Comparison of ENCODE assay signal across 9 cellular contexts in the genomic region with DNA sequence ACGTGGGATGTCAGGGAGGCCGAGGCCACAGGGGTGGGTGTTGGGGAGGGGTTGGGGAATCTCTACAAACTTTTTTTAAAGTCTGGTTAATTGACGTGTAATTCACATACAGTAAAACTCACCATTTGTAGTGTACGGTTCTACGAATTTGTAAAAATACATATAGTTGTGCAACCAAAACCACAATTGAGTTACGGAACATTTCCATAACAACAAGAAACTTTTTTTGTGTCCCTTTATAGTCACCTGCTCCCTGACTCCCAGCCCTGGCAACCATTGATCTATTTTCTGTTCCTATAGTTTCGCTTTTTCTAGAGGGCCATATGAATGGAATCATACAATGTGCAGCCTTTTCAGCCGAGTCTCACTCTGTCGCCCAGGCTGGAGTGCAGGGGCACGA. TPM values are rescaled to one million over a fixed set of nuclear protein-coding genes. Genes with fewer than 3 reads are reported as not detected.
A peak's percentile ranks its signal among the peaks of the same experiment; 100 is the strongest.
DNase-seq lines count a peak whose midpoint lies in the region; ATAC-seq and TF ChIP-seq lines count a peak whose summit lies in the region.
"Not testable (repeated sequence)": the region's sequence is repeated elsewhere in the genome, so short reads cannot be mapped to it uniquely, and the experiment has no call there.
"Had no signal": no experiment of that assay in that cellular context is flagged by ENCODE, and none has a peak within 500 bp of the region (broad histone marks: within the 10 kb centered on the region; RNA-seq: fewer than 3 reads in every experiment).

No MANE protein-coding gene starts in this region.

- peaks cover 0 to 11% (median 0%) of the 10 kb centered on the region in 3 experiments; a peak in 3 of 7 replicates for H3K36me3 Mint-ChIP-seq in H9 (ENCODE audit: insufficient read depth in 1 of 3, low read depth in 3 of 3)
- not testable (repeated sequence) for H3K36me3 Mint-ChIP-seq in WTC11; activated T-helper 1 cell treated with anti-CD3 and anti-CD28 coated beads, Interleukin-12 subunit alpha, Interleukin-12 subunit beta, Interleukin-2, Interleukin-4 antibody, amounts not matched to agents 30 ng/mL and 10 ng/mL and 1 ng/mL, durations not matched to agents 14 hours and 24 hours and 36 hours (ENCODE audit: low read depth); central memory CD8-positive, alpha-beta T cell (ENCODE audit: insufficient read depth); naive B cell; stimulated activated naive CD8-positive, alpha-beta T cell treated with anti-CD3 and anti-CD28 coated beads, Interleukin-15, Interleukin-2, amounts not matched to agents 100 ng/mL and 50 ng/mL, for 24 hours (ENCODE audit: low read depth)

- CTCF ChIA-PET in WTC11 (lab: Charles Lee), result not testable (repeated sequence)

- H3K56ac ChIP-seq in H9 (ENCODE audit: insufficient read length, low read depth, low read length), result not testable (repeated sequence)

- TF ChIP-seq CTCF in H9 (conservative IDR thresholded peaks at IDR 0.05); WTC11 (IDR thresholded peaks at IDR 0.05): not testable (repeated sequence)

- H4K20me1 ChIP-seq in H9 (ENCODE audit: control insufficient read depth, insufficient read depth, insufficient read length), result not testable (repeated sequence)

- not testable (repeated sequence) for H3K4me1 ChIP-seq in H9 (ENCODE audit: insufficient read depth, low read length)

- not testable (repeated sequence) for H2AFZ ChIP-seq in H9 (ENCODE audit: low read length)

- not testable (repeated sequence) for H3K9ac ChIP-seq in H9 (ENCODE audit: extremely low read depth, insufficient read length, low read length)

- H4K5ac ChIP-seq in H9 (ENCODE audit: insufficient read length, low read depth, low read length), result not testable (repeated sequence)

- peaks cover 14% of the 10 kb centered on the region for H3K23me2 ChIP-seq in H9 (ENCODE audit: insufficient read length, low read depth, low read length, poor library complexity, severe bottlenecking)

- not testable (repeated sequence) for H3K79me2 ChIP-seq in H9 (ENCODE audit: insufficient read depth, low read length)

- H3K4ac ChIP-seq in H9 (ENCODE audit: low read depth, low read length), result not testable (repeated sequence)

- POLR2A ChIA-PET in WTC11 (lab: Charles Lee), result not testable (repeated sequence)

- not testable (repeated sequence) for H4K91ac ChIP-seq in H9 (ENCODE audit: insufficient read length, low read depth, low read length)

- not testable (repeated sequence) for H3K14ac ChIP-seq in H9 (ENCODE audit: insufficient read depth, low read length)

- peaks cover 19 to 28% of the 10 kb centered on the region in 2 experiments for H3K4me1 Mint-ChIP-seq in H9
- peaks cover 40% of the 10 kb centered on the region for H3K4me1 Mint-ChIP-seq in WTC11
- not testable (repeated sequence) for H3K4me1 Mint-ChIP-seq in activated T-helper 1 cell treated with anti-CD3 and anti-CD28 coated beads, Interleukin-12 subunit alpha, Interleukin-12 subunit beta, Interleukin-2, Interleukin-4 antibody, amounts not matched to agents 30 ng/mL and 10 ng/mL and 1 ng/mL, durations not matched to agents 14 hours and 24 hours and 36 hours (ENCODE audit: low read depth); central memory CD8-positive, alpha-beta T cell; stimulated activated naive CD8-positive, alpha-beta T cell treated with anti-CD3 and anti-CD28 coated beads, Interleukin-15, Interleukin-2, amounts not matched to agents 100 ng/mL and 50 ng/mL, for 24 hours (ENCODE audit: low read depth)
- H3K4me1 Mint-ChIP-seq in naive B cell, result peaks cover 15 to 35% (median 20%) of the 10 kb centered on the region in 3 donors

- not testable (repeated sequence) for H3K27ac ChIP-seq in H9 (ENCODE audit: insufficient read length, low read depth, low read length)

- H2BK5ac ChIP-seq in H9 (ENCODE audit: insufficient read length, low read length), result not testable (repeated sequence)

- not testable (repeated sequence) for H2AK5ac ChIP-seq in H9 (ENCODE audit: insufficient read length, low read length)

- H3K4me2 ChIP-seq in H9 (ENCODE audit: insufficient read depth, insufficient read length, low read length), result not testable (repeated sequence)

- not testable (repeated sequence) for H2BK20ac ChIP-seq in H9 (ENCODE audit: low read depth, low read length, poor library complexity, severe bottlenecking)

- H2BK12ac ChIP-seq in H9 (ENCODE audit: insufficient read length, low read depth, low read length), result not testable (repeated sequence)

- H3K27me3 ChIP-seq in H9 (ENCODE audit: insufficient read depth, low read length), result peaks cover 14% of the 10 kb centered on the region; the same call in 1 of the 2 replicates

- not testable (repeated sequence) for H3K9me3 Mint-ChIP-seq in H9; WTC11; activated T-helper 1 cell treated with anti-CD3 and anti-CD28 coated beads, Interleukin-12 subunit alpha, Interleukin-12 subunit beta, Interleukin-2, Interleukin-4 antibody, amounts not matched to agents 30 ng/mL and 10 ng/mL and 1 ng/mL, durations not matched to agents 14 hours and 24 hours and 36 hours; central memory CD8-positive, alpha-beta T cell; naive B cell; stimulated activated naive CD8-positive, alpha-beta T cell treated with anti-CD3 and anti-CD28 coated beads, Interleukin-15, Interleukin-2, amounts not matched to agents 100 ng/mL and 50 ng/mL, for 24 hours

- ATAC-seq in WTC11; central memory CD8-positive, alpha-beta T cell (replicated peaks; ENCODE audit: extremely low read depth, poor library complexity, severe bottlenecking); naive B cell (ENCODE audit: low read depth in 2 of 2): not testable (repeated sequence)

- H3K23ac ChIP-seq in H9 (ENCODE audit: insufficient read length, low read depth, low read length), result not testable (repeated sequence)

- DNase-seq in CD1c-positive myeloid dendritic cell (ENCODE audit: extremely low spot score), result peak; percentile 59
- DNase-seq in H9; WTC11 (ENCODE audit: low spot score); activated T-helper 1 cell treated with anti-CD3 and anti-CD28 coated beads, Interleukin-12 subunit alpha, Interleukin-12 subunit beta, Interleukin-2, Interleukin-4 antibody, amounts not matched to agents 30 ng/mL and 10 ng/mL and 1 ng/mL, durations not matched to agents 14 hours and 24 hours and 36 hours (ENCODE audit: low spot score); central memory CD8-positive, alpha-beta T cell (ENCODE audit: low spot score in 2 of 2); naive B cell: not testable (repeated sequence)
- DNase-seq in NOMO-1 treated with DMSO at 0.1 percent for 48 hours (lab: John Stamatoyannopoulos, UW; ENCODE audit: unreplicated experiment), result peak; percentile 47

- not testable (repeated sequence) for H3K9me3 ChIP-seq in H9 (ENCODE audit: control insufficient read depth, low read depth, low read length)

- H2BK120ac ChIP-seq in H9 (ENCODE audit: low read depth, low read length, poor library complexity, severe bottlenecking), result not testable (repeated sequence)

- H3K79me1 ChIP-seq in H9 (ENCODE audit: insufficient read depth, low read depth, low read length, poor library complexity, severe bottlenecking), result not testable (repeated sequence)

- not testable (repeated sequence) for H4K8ac ChIP-seq in H9 (replicated peaks; ENCODE audit: insufficient read length, low read depth, low read length)

- intact Hi-C loops in activated T-helper 1 cell treated with anti-CD3 and anti-CD28 coated beads, Interleukin-12 subunit alpha, Interleukin-12 subunit beta, Interleukin-2, Interleukin-4 antibody, amounts not matched to agents 30 ng/mL and 10 ng/mL and 1 ng/mL, durations not matched to agents 14 hours and 24 hours and 36 hours (cut with micrococcal nuclease), result not testable (repeated sequence)

- not testable (repeated sequence) for H3K18ac ChIP-seq in H9 (ENCODE audit: insufficient read length, low read depth, low read length)

- not testable (repeated sequence) for H3K27ac Mint-ChIP-seq in H9; WTC11; activated T-helper 1 cell treated with anti-CD3 and anti-CD28 coated beads, Interleukin-12 subunit alpha, Interleukin-12 subunit beta, Interleukin-2, Interleukin-4 antibody, amounts not matched to agents 30 ng/mL and 10 ng/mL and 1 ng/mL, durations not matched to agents 14 hours and 24 hours and 36 hours; central memory CD8-positive, alpha-beta T cell (ENCODE audit: low read depth); stimulated activated naive CD8-positive, alpha-beta T cell treated with anti-CD3 and anti-CD28 coated beads, Interleukin-15, Interleukin-2, amounts not matched to agents 100 ng/mL and 50 ng/mL, for 24 hours
- peak overlapping the region in 2 of 6 donors; percentile 34 to 74 for H3K27ac Mint-ChIP-seq in naive B cell

- WGBS in H9 (ENCODE audit: extremely low coverage, insufficient read length, low lambda C conversion rate), result no CpG with 5 or more reads among the region's 10 CpGs

- not testable (repeated sequence) for H3T11ph ChIP-seq in H9 (ENCODE audit: low read length)

- not testable (repeated sequence) for H2BK15ac ChIP-seq in H9 (ENCODE audit: low read depth, low read length)

- H3K4me3 Mint-ChIP-seq in H9 (peak overlapping the region; percentile 24 to 67; a peak in 4 of 5 replicates), WTC11 (peak overlapping the region; percentile 60), naive B cell (peak overlapping the region; percentile 56 to 83 (median 79))
- peak overlapping the region; percentile 30 for H3K4me3 Mint-ChIP-seq in activated T-helper 1 cell treated with anti-CD3 and anti-CD28 coated beads, Interleukin-12 subunit alpha, Interleukin-12 subunit beta, Interleukin-2, Interleukin-4 antibody, amounts not matched to agents 30 ng/mL and 10 ng/mL and 1 ng/mL, durations not matched to agents 14 hours and 24 hours and 36 hours
- H3K4me3 Mint-ChIP-seq in central memory CD8-positive, alpha-beta T cell, result peak overlapping the region; percentile 66
- H3K4me3 Mint-ChIP-seq in stimulated activated naive CD8-positive, alpha-beta T cell treated with anti-CD3 and anti-CD28 coated beads, Interleukin-15, Interleukin-2, amounts not matched to agents 100 ng/mL and 50 ng/mL, for 24 hours, result peak overlapping the region; percentile 13

- peaks cover 77% of the 10 kb centered on the region for H3K27me3 Mint-ChIP-seq in H9 (ENCODE audit: low read depth)
- H3K27me3 Mint-ChIP-seq in WTC11 (ENCODE audit: low read depth), result peaks cover 68% of the 10 kb centered on the region
- H3K27me3 Mint-ChIP-seq in activated T-helper 1 cell treated with anti-CD3 and anti-CD28 coated beads, Interleukin-12 subunit alpha, Interleukin-12 subunit beta, Interleukin-2, Interleukin-4 antibody, amounts not matched to agents 30 ng/mL and 10 ng/mL and 1 ng/mL, durations not matched to agents 14 hours and 24 hours and 36 hours (ENCODE audit: insufficient read depth), result peaks cover 55% of the 10 kb centered on the region
- H3K27me3 Mint-ChIP-seq in central memory CD8-positive, alpha-beta T cell, result peaks cover 49% of the 10 kb centered on the region
- H3K27me3 Mint-ChIP-seq in naive B cell, result peaks cover 12 to 47% (median 21%) of the 10 kb centered on the region in 3 donors
- H3K27me3 Mint-ChIP-seq in stimulated activated naive CD8-positive, alpha-beta T cell treated with anti-CD3 and anti-CD28 coated beads, Interleukin-15, Interleukin-2, amounts not matched to agents 100 ng/mL and 50 ng/mL, for 24 hours, result peaks cover 42% of the 10 kb centered on the region

RNA-seq across cellular contexts. Expression of gene VENTX, which starts 2.9 kb away (rescaled TPM):
- total RNA-seq in H9 (2021), result 10.9 and 11.1 TPM in 2 replicates
- total RNA-seq in WTC11 (2021), result 21.5 to 28.0 TPM (median 22.5 TPM) in 3 replicates
- not detected in 2 replicates for total RNA-seq in activated T-helper 1 cell treated with anti-CD3 and anti-CD28 coated beads, Interleukin-12 subunit alpha, Interleukin-12 subunit beta, Interleukin-2, Interleukin-4 antibody, amounts not matched to agents 30 ng/mL and 10 ng/mL and 1 ng/mL, durations not matched to agents 14 hours and 24 hours and 36 hours
- under 1 TPM in 5 of 6 donors, not detected in 1; 0.12 to 0.23 (median 0.16) TPM for polyA plus RNA-seq in naive B cell (ENCODE audit: low read depth in 6 of 6)
- total RNA-seq: MCF 10A had no signal

RNA-seq across cellular contexts. Expression of gene UTF1, which starts 4.8 kb away (rescaled TPM):
- total RNA-seq in H9 (2021) (31.5 and 38.6 TPM in 2 replicates), WTC11 (2021) (140 to 196 TPM (median 143 TPM) in 3 replicates)
- total RNA-seq in activated T-helper 1 cell treated with anti-CD3 and anti-CD28 coated beads, Interleukin-12 subunit alpha, Interleukin-12 subunit beta, Interleukin-2, Interleukin-4 antibody, amounts not matched to agents 30 ng/mL and 10 ng/mL and 1 ng/mL, durations not matched to agents 14 hours and 24 hours and 36 hours, result 0.17 TPM in 1 of 2 replicates, not detected in the other
- polyA plus RNA-seq in naive B cell (ENCODE audit: low read depth in 6 of 6), result under 1 TPM in 5 of 6 donors, not detected in 1; 0.23 to 0.61 (median 0.27) TPM
- total RNA-seq: MCF 10A had no signal

RNA-seq across cellular contexts. Expression of gene ADAM8, which starts 41.9 kb away (rescaled TPM):
- total RNA-seq in H9 (2021), result 4.5 and 5.4 TPM in 2 replicates
- 7.2 to 9.5 TPM (median 7.2 TPM) in 3 replicates for total RNA-seq in WTC11 (2021)
- 133 and 138 TPM in 2 replicates for total RNA-seq in activated T-helper 1 cell treated with anti-CD3 and anti-CD28 coated beads, Interleukin-12 subunit alpha, Interleukin-12 subunit beta, Interleukin-2, Interleukin-4 antibody, amounts not matched to agents 30 ng/mL and 10 ng/mL and 1 ng/mL, durations not matched to agents 14 hours and 24 hours and 36 hours
- polyA plus RNA-seq in naive B cell (ENCODE audit: low read depth in 6 of 6), result 10 to 100 TPM; 30.0 to 56.1 (median 34.6) TPM

Comparison
In these comparisons a context has a peak if more than half of its experiments do, and no peak if none do; other contexts are left out.
1. H3K4me3 Mint-ChIP-seq: peak in every context shown above with its lines; median percentile 79 in naive B cell; 66 in central memory CD8-positive, alpha-beta T cell; 60 in WTC11; 46 in H9; 30 in activated T-helper 1 cell treated with anti-CD3 and anti-CD28 coated beads, Interleukin-12 subunit alpha, Interleukin-12 subunit beta, Interleukin-2, Interleukin-4 antibody, amounts not matched to agents 30 ng/mL and 10 ng/mL and 1 ng/mL, durations not matched to agents 14 hours and 24 hours and 36 hours; 13 in stimulated activated naive CD8-positive, alpha-beta T cell treated with anti-CD3 and anti-CD28 coated beads, Interleukin-15, Interleukin-2, amounts not matched to agents 100 ng/mL and 50 ng/mL, for 24 hours.
2. RNA of gene VENTX, which starts 2.9 kb away (total RNA-seq): 21.5 to 28.0 TPM in WTC11 and 10.9 to 11.1 TPM in H9; not detected in activated T-helper 1 cell treated with anti-CD3 and anti-CD28 coated beads, Interleukin-12 subunit alpha, Interleukin-12 subunit beta, Interleukin-2, Interleukin-4 antibody, amounts not matched to agents 30 ng/mL and 10 ng/mL and 1 ng/mL, durations not matched to agents 14 hours and 24 hours and 36 hours; every median in the first group is over 10 times any median in the second.
3. RNA of gene UTF1, which starts 4.8 kb away (total RNA-seq): 140 to 196 TPM in WTC11 and 31.5 to 38.6 TPM in H9; 0.17 TPM in activated T-helper 1 cell treated with anti-CD3 and anti-CD28 coated beads, Interleukin-12 subunit alpha, Interleukin-12 subunit beta, Interleukin-2, Interleukin-4 antibody, amounts not matched to agents 30 ng/mL and 10 ng/mL and 1 ng/mL, durations not matched to agents 14 hours and 24 hours and 36 hours; every median in the first group is over 10 times any median in the second.
4. RNA of gene ADAM8, which starts 41.9 kb away (total RNA-seq): 133 to 138 TPM in activated T-helper 1 cell treated with anti-CD3 and anti-CD28 coated beads, Interleukin-12 subunit alpha, Interleukin-12 subunit beta, Interleukin-2, Interleukin-4 antibody, amounts not matched to agents 30 ng/mL and 10 ng/mL and 1 ng/mL, durations not matched to agents 14 hours and 24 hours and 36 hours; 7.2 to 9.5 TPM in WTC11 and 4.5 to 5.4 TPM in H9; every median in the first group is over 10 times any median in the second.